Comparison of ENCODE assay signal across 33 cellular contexts in the genomic region with DNA sequence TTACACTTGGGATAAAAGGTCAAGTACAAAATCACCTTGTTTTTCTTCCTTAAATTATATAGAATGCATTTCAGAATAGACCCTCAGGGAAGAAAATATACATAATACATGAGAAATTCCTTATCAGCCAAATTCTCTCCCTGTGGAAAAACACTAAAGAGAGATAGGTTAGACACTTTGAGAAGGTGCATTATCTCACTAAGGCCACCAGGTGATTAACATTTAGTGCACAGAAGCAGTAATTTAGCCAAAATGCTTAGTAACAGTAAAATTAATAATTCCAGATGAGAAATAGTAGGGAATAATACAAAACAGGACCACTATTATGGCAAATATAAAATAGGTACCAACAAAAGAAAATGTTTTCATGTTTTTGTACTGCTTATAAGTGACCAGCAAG.
A peak's percentile ranks its signal among the peaks of the same experiment; 100 is the strongest.
DNase-seq lines count a peak whose midpoint lies in the region; ATAC-seq and TF ChIP-seq lines count a peak whose summit lies in the region.
"Had no signal": no experiment of that assay in that cellular context is flagged by ENCODE, and none has a peak within 500 bp of the region (broad histone marks: within the 10 kb centered on the region; RNA-seq: fewer than 3 reads in every experiment).

No MANE protein-coding gene starts in this region.

- H3K4me3 Mint-ChIP-seq in type B pancreatic cell = no peak overlapping the region
- H3K4me3 Mint-ChIP-seq: activated naive CD8-positive, alpha-beta T cell treated with anti-CD3 and anti-CD28 coated beads, Interleukin-2, amount 10 ng/mL, durations not matched to agents 7 days and 5 days; stimulated activated naive CD8-positive, alpha-beta T cell treated with anti-CD3 and anti-CD28 coated beads, Interleukin-15, amount 100 ng/mL, for 72 hours had no signal

- no peak for TF ChIP-seq RAD21 in SK-N-SH (IDR thresholded peaks at IDR 0.05; ENCODE audit: low read length)

- H3K27ac ChIP-seq in SK-N-SH (ENCODE audit: low read depth in 2 of 2, low read length in 1 of 2) = no peak overlapping the region
- H3K27ac ChIP-seq in OCI-LY1 (ENCODE audit: low read depth, low read length, poor library complexity, severe bottlenecking) = no peak overlapping the region
- H3K27ac ChIP-seq: esophagus muscularis mucosa, sigmoid colon, transverse colon had no signal

- H3K27ac Mint-ChIP-seq in type B pancreatic cell = no peak overlapping the region
- H3K27ac Mint-ChIP-seq: activated naive CD8-positive, alpha-beta T cell treated with anti-CD3 and anti-CD28 coated beads, Interleukin-2, amount 10 ng/mL, durations not matched to agents 7 days and 5 days; activated T-helper 2 cell treated with anti-CD3 and anti-CD28 coated beads, Interferon-gamma antibody, Interleukin-2, Interleukin-4, amounts not matched to agents 10 μg/mL and 5 μg/mL and 100 μg/mL, durations not matched to agents 14 hours and 24 hours and 36 hours; stimulated activated naive CD8-positive, alpha-beta T cell treated with anti-CD3 and anti-CD28 coated beads, Interleukin-15, amount 100 ng/mL, for 72 hours had no signal

- H3K9me3 ChIP-seq in SK-N-SH (no peaks in the 10 kb centered on the region), OCI-LY1 (ENCODE audit: low read length) (no peaks in the 10 kb centered on the region)
- H3K9me3 ChIP-seq: esophagus muscularis mucosa, HAP-1, sigmoid colon, transverse colon had no signal

- intact Hi-C loops in Right ventricle myocardium inferior (cut with DNase I) = no loop called here

- peaks cover 3 to 9% of the 10 kb centered on the region in 2 experiments; a peak in 2 of 4 replicates for H3K4me1 ChIP-seq in SK-N-SH (ENCODE audit: control insufficient read depth in 1 of 2, insufficient read depth in 2 of 2, low read depth in 1 of 2, low read length in 1 of 2)
- no peaks in the 10 kb centered on the region for H3K4me1 ChIP-seq in OCI-LY1 (ENCODE audit: insufficient read depth, low read length, severe bottlenecking)
- H3K4me1 ChIP-seq: esophagus muscularis mucosa, sigmoid colon, transverse colon had no signal

- H3K9ac ChIP-seq in SK-N-SH (no peak overlapping the region), OCI-LY1 (ENCODE audit: low read length) (no peak overlapping the region)

- H3K4me2 ChIP-seq in SK-N-SH (no peak overlapping the region), OCI-LY1 (ENCODE audit: low read length) (no peak overlapping the region)

- H3K4me3 ChIP-seq in SK-N-SH (ENCODE audit: low read depth in 2 of 2, low read length in 1 of 2) = no peak overlapping the region
- H3K4me3 ChIP-seq in OCI-LY1 (ENCODE audit: low read depth, low read length, poor library complexity, severe bottlenecking) = no peak overlapping the region
- no peak overlapping the region for H3K4me3 ChIP-seq in fibroblast of the aortic adventitia (ENCODE audit: low read depth, low read length)
- H3K4me3 ChIP-seq: esophagus muscularis mucosa, HAP-1, sigmoid colon, transverse colon had no signal

- H3K79me2 ChIP-seq in SK-N-SH (ENCODE audit: insufficient read depth) = no peaks in the 10 kb centered on the region
- H3K79me2 ChIP-seq in OCI-LY1 (ENCODE audit: insufficient read depth, low read length) = no peaks in the 10 kb centered on the region

- no peaks in the 10 kb centered on the region for H3K27me3 Mint-ChIP-seq in type B pancreatic cell
- H3K27me3 Mint-ChIP-seq: activated naive CD8-positive, alpha-beta T cell treated with anti-CD3 and anti-CD28 coated beads, Interleukin-2, amount 10 ng/mL, durations not matched to agents 7 days and 5 days; stimulated activated naive CD8-positive, alpha-beta T cell treated with anti-CD3 and anti-CD28 coated beads, Interleukin-15, amount 100 ng/mL, for 72 hours had no signal

- H3K4me1 Mint-ChIP-seq in type B pancreatic cell (ENCODE audit: unreplicated experiment) = no peaks in the 10 kb centered on the region
- H3K4me1 Mint-ChIP-seq: activated naive CD8-positive, alpha-beta T cell treated with anti-CD3 and anti-CD28 coated beads, Interleukin-2, amount 10 ng/mL, durations not matched to agents 7 days and 5 days; stimulated activated naive CD8-positive, alpha-beta T cell treated with anti-CD3 and anti-CD28 coated beads, Interleukin-15, amount 100 ng/mL, for 72 hours had no signal

- H3K36me3 ChIP-seq in SK-N-SH (replicated peaks in 1 of 2; ENCODE audit: control insufficient read depth in 1 of 2, insufficient read depth in 2 of 2, low read length in 1 of 2) = peaks cover 53 to 66% of the 10 kb centered on the region in 2 experiments
- H3K36me3 ChIP-seq in OCI-LY1 (ENCODE audit: insufficient read depth, low read length) = peaks cover 86% of the 10 kb centered on the region

- no peak overlapping the region for H2AFZ ChIP-seq in SK-N-SH (ENCODE audit: low read depth)
- H2AFZ ChIP-seq in OCI-LY1 (ENCODE audit: low read length) = no peak overlapping the region

- ATAC-seq in SK-N-SH treated with all-trans-retinoic acid at 6 μM for 48 hours = no peak
- no peak for ATAC-seq in Right ventricle myocardium inferior
- ATAC-seq: stimulated activated naive CD8-positive, alpha-beta T cell treated with anti-CD3 and anti-CD28 coated beads, Interleukin-15, amount 100 ng/mL, for 72 hours had no signal

- peaks cover 11% of the 10 kb centered on the region for H3F3A ChIP-seq in SK-N-SH (replicated peaks; ENCODE audit: insufficient read depth)
- no peaks in the 10 kb centered on the region for H3F3A ChIP-seq in OCI-LY1 (ENCODE audit: insufficient read depth, low read length)

- no peak for DNase-seq in SK-N-SH
- no peak for DNase-seq in fibroblast of the aortic adventitia (ENCODE audit: low read depth)
- no peak for DNase-seq in type B pancreatic cell (ENCODE audit: extremely low spot score, unreplicated experiment)
- DNase-seq in stimulated activated CD4-positive, alpha-beta T cell treated with anti-CD3 and anti-CD28 coated beads, Interleukin-1b, Interleukin-23, amount 100 ng/mL, for 48 hours = no peak
- DNase-seq in Right ventricle myocardium inferior (ENCODE audit: missing footprints) = no peak
- no peak for DNase-seq in NCI-H748 (lab: John Stamatoyannopoulos, UW; ENCODE audit: unreplicated experiment)
- DNase-seq: 8988T; activated CD4-positive, alpha-beta T cell treated with anti-CD3 and anti-CD28 coated beads, Interleukin-2, amount 50 U/mL, for 48 hours; activated CD4-positive, CD25-positive, alpha-beta regulatory T cell; activated CD8-positive, alpha-beta memory T cell treated with anti-CD3 and anti-CD28 coated beads, Interleukin-2, amount 50 U/mL, for 4 hours; activated naive CD8-positive, alpha-beta T cell treated with anti-CD3 and anti-CD28 coated beads, Interleukin-2, amount 10 ng/mL, durations not matched to agents 7 days and 5 days; AML-193; COR-L47; DND-41; effector CD4-positive, alpha-beta T cell; Kasumi-1; NCI-H1048; NCI-H187; NCI-H345; NCI-H82; OCI-M1; posterior cingulate gyrus; SHP77; sigmoid colon; stimulated activated naive CD8-positive, alpha-beta T cell treated with anti-CD3 and anti-CD28 coated beads, Interleukin-15, amount 100 ng/mL, for 72 hours; SW 1271; T1000; transverse colon had no signal

- peaks cover 29% of the 10 kb centered on the region for H3K36me3 Mint-ChIP-seq in type B pancreatic cell

- peak; percentile 30 for TF ChIP-seq CTCF in SK-N-SH (IDR thresholded peaks at IDR 0.05)
- peak; percentile 21; the same call in 1 of the 2 replicates for TF ChIP-seq CTCF in OCI-LY1 (IDR thresholded peaks at IDR 0.05; ENCODE audit: low read length)
- TF ChIP-seq CTCF in fibroblast of the aortic adventitia (IDR thresholded peaks at IDR 0.05; ENCODE audit: insufficient read depth, low read length) = peak; percentile 48
- TF ChIP-seq CTCF in type B pancreatic cell (conservative IDR thresholded peaks at IDR 0.05) = peak; percentile 64

- no peaks in the 10 kb centered on the region for H3K9me3 Mint-ChIP-seq in type B pancreatic cell
- H3K9me3 Mint-ChIP-seq: activated naive CD8-positive, alpha-beta T cell treated with anti-CD3 and anti-CD28 coated beads, Interleukin-2, amount 10 ng/mL, durations not matched to agents 7 days and 5 days; activated T-helper 2 cell treated with anti-CD3 and anti-CD28 coated beads, Interferon-gamma antibody, Interleukin-2, Interleukin-4, amounts not matched to agents 10 μg/mL and 5 μg/mL and 100 μg/mL, durations not matched to agents 14 hours and 24 hours and 36 hours; stimulated activated naive CD8-positive, alpha-beta T cell treated with anti-CD3 and anti-CD28 coated beads, Interleukin-15, amount 100 ng/mL, for 72 hours had no signal

- no peaks in the 10 kb centered on the region for H3K9me2 ChIP-seq in SK-N-SH
- H3K9me2 ChIP-seq in OCI-LY1 (ENCODE audit: low read depth, low read length) = no peaks in the 10 kb centered on the region

- POLR2A ChIA-PET in SK-N-SH (lab: Yijun Ruan, JAX) = no interaction called here

- H3K27me3 ChIP-seq in SK-N-SH (ENCODE audit: insufficient read depth) = no peaks in the 10 kb centered on the region
- H3K27me3 ChIP-seq in OCI-LY1 (ENCODE audit: insufficient read depth, low read length) = no peaks in the 10 kb centered on the region
- H3K27me3 ChIP-seq: esophagus muscularis mucosa, sigmoid colon, transverse colon had no signal

- no peak for TF ChIP-seq EP300 in SK-N-SH (IDR thresholded peaks at IDR 0.05; ENCODE audit: borderline replicate concordance in 1 of 2, low read depth in 1 of 2, low read length in 1 of 2)

- CTCF ChIA-PET in SK-N-SH (lab: Yijun Ruan, JAX) = interaction anchor here (1.0 to 3.1 kb wide), 6 partner anchors 11 to 561 kb away, joined by 3 to 9 read pairs (median 4); no protein-coding TSS in a partner anchor

- H4K20me1 ChIP-seq in SK-N-SH (ENCODE audit: insufficient read depth) (no peaks in the 10 kb centered on the region), OCI-LY1 (ENCODE audit: insufficient read depth, low read length) (no peaks in the 10 kb centered on the region)

TF ChIP-seq in SK-N-SH treated with all-trans-retinoic acid at 6 μM for 48 hours, 23 proteins besides CTCF, POLR2A, EP300 and RAD21 (continues in another document):
- no peak for TF ChIP-seq ESRRG (CRISPR knock-in tag; IDR thresholded peaks at IDR 0.05)
- TF ChIP-seq CSDC2 (CRISPR knock-in tag; IDR thresholded peaks at IDR 0.05) = no peak
- no peak for TF ChIP-seq ZFP3 (CRISPR knock-in tag; IDR thresholded peaks at IDR 0.05)
- no peak for TF ChIP-seq SNAI2 (CRISPR knock-in tag; IDR thresholded peaks at IDR 0.05)
- no peak for TF ChIP-seq ZFP30 (CRISPR knock-in tag; IDR thresholded peaks at IDR 0.05)
- TF ChIP-seq ZNF70 (CRISPR knock-in tag; IDR thresholded peaks at IDR 0.05) = no peak
